ENCODE assay signal across 8 cellular contexts in the genomic region with DNA sequence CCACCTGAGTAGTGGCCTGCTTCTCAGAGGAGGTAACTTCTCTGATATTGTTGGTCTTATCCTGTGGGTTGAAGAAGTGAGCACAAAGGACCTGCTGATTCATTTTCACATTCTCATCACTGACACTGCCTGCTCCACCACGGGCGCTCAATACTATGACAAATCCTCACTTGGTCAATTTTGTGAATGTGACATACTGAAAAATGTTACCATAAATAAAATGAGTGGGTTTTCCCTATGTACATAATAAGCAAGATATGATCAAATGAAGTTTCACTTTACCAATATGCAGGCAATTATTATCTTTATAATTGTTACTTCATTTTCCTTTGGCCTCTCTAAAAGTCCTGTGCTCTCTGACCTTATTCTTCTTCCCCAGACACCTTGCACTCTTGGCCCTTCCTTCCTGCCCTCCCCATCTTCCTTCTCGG.
DNase-seq lines count a peak whose midpoint lies in the region; ATAC-seq and TF ChIP-seq lines count a peak whose summit lies in the region.

No MANE protein-coding gene starts in this region.

- H3K4me1 ChIP-seq in left ventricle myocardium inferior (peaks cover 22% of the 10 kb centered on the region), skeletal muscle satellite cell (ENCODE audit: control insufficient read depth, insufficient read depth, low read length) (peaks cover 43% of the 10 kb centered on the region)

- no peaks in the 10 kb centered on the region for H3K9me3 ChIP-seq in left ventricle myocardium inferior (replicated peaks)
- H3K9me3 ChIP-seq in skeletal muscle satellite cell (replicated peaks; ENCODE audit: low read length), result no peaks in the 10 kb centered on the region

- TF ChIP-seq CTCF in left ventricle myocardium inferior (IDR thresholded peaks at IDR 0.05; ENCODE audit: borderline replicate concordance), result no peak

- peak overlapping the region; percentile 41 for H3K4me3 Mint-ChIP-seq in activated naive CD4-positive, alpha-beta T cell treated with anti-CD3 and anti-CD28 coated beads, Interleukin-2, amount 10 ng/mL, durations not matched to agents 7 days and 5 days

- DNase-seq in left ventricle myocardium inferior, result no peak
- no peak for DNase-seq in Right ventricle myocardium superior
- peak; percentile 48 for DNase-seq in activated naive CD4-positive, alpha-beta T cell treated with anti-CD3 and anti-CD28 coated beads, Interleukin-2, amount 10 ng/mL, durations not matched to agents 7 days and 5 days
- DNase-seq in NCI-H82 treated with DMSO at 0.1 percent for 48 hours (lab: John Stamatoyannopoulos, UW; ENCODE audit: unreplicated experiment), result no peak
- no peak for DNase-seq in central memory CD4-positive, alpha-beta T cell
- DNase-seq in erythroblast (lab: John Stamatoyannopoulos, UW), result no peak

- peaks cover 98% of the 10 kb centered on the region for H3K4me1 Mint-ChIP-seq in activated naive CD4-positive, alpha-beta T cell treated with anti-CD3 and anti-CD28 coated beads, Interleukin-2, amount 10 ng/mL, durations not matched to agents 7 days and 5 days

- peak overlapping the region; percentile 28 for H3K9ac ChIP-seq in skeletal muscle satellite cell (ENCODE audit: low read depth, low read length)

- no peak for TF ChIP-seq POLR2A in erythroblast (IDR thresholded peaks at IDR 0.05; ENCODE audit: low read length)

- H3K36me3 Mint-ChIP-seq in activated naive CD4-positive, alpha-beta T cell treated with anti-CD3 and anti-CD28 coated beads, Interleukin-2, amount 10 ng/mL, durations not matched to agents 7 days and 5 days, result peaks cover 40% of the 10 kb centered on the region

- peak overlapping the region; percentile 81 for H3K27ac ChIP-seq in left ventricle myocardium inferior (replicated peaks)

- H3K27me3 Mint-ChIP-seq in activated naive CD4-positive, alpha-beta T cell treated with anti-CD3 and anti-CD28 coated beads, Interleukin-2, amount 10 ng/mL, durations not matched to agents 7 days and 5 days, result no peaks in the 10 kb centered on the region

- H3K4me2 ChIP-seq in skeletal muscle satellite cell (ENCODE audit: low read length), result no peak overlapping the region

- peak overlapping the region; percentile 89 for H3K27ac Mint-ChIP-seq in activated naive CD4-positive, alpha-beta T cell treated with anti-CD3 and anti-CD28 coated beads, Interleukin-2, amount 10 ng/mL, durations not matched to agents 7 days and 5 days

- H3K4me3 ChIP-seq in left ventricle myocardium inferior, result no peak overlapping the region
- no peak overlapping the region for H3K4me3 ChIP-seq in skeletal muscle satellite cell (ENCODE audit: low read length)

- no peaks in the 10 kb centered on the region for H3K9me3 Mint-ChIP-seq in activated naive CD4-positive, alpha-beta T cell treated with anti-CD3 and anti-CD28 coated beads, Interleukin-2, amount 10 ng/mL, durations not matched to agents 7 days and 5 days

- CTCF ChIA-PET in activated naive CD4-positive, alpha-beta T cell treated with anti-CD3 and anti-CD28 coated beads, Interleukin-2, amount 10 ng/mL, durations not matched to agents 7 days and 5 days (lab: Charles Lee), result interaction anchor here (0.9 to 5.6 kb wide), 9 partner anchors 10 to 152 kb away, joined by 3 to 40 read pairs (median 6); partner anchors contain the start of gene RIPOR2

- ATAC-seq in Right ventricle myocardium superior (ENCODE audit: poor library complexity) (no peak), HG03175 (IDR thresholded peaks at IDR 0.05; ENCODE audit: unreplicated experiment) (peak; percentile 84)

- H3K27me3 ChIP-seq in left ventricle myocardium inferior (ENCODE audit: low read depth) (no peaks in the 10 kb centered on the region), skeletal muscle satellite cell (ENCODE audit: control insufficient read depth, insufficient read depth, low read length) (no peaks in the 10 kb centered on the region)

- intact Hi-C loops in left ventricle myocardium inferior (cut with micrococcal nuclease) (no loop called here), Right ventricle myocardium superior (cut with DNase I) (no loop called here)

- no peaks in the 10 kb centered on the region for H3K36me3 ChIP-seq in left ventricle myocardium inferior
- H3K36me3 ChIP-seq in skeletal muscle satellite cell (ENCODE audit: insufficient read depth, low read length), result no peaks in the 10 kb centered on the region
